9 cellular contexts compared by ENCODE assay signal in genomic region chr1:24929876-24930702, GRCh38. TPM values are rescaled to one million over a fixed set of nuclear protein-coding genes. Genes with fewer than 3 reads are reported as not detected.
DNase-seq lines count a peak whose midpoint lies in the region; ATAC-seq lines count a peak whose summit lies in the region.
"Had no signal": no experiment of that assay in that cellular context is flagged by ENCODE, and none has a peak within 500 bp of the region (broad histone marks: within the 10 kb centered on the region; RNA-seq: fewer than 3 reads in every experiment).

Gene RUNX3, minus strand, starts transcription at chr1:24930276. Its CDS starts 408 bp downstream, at chr1:24929868.

- H3K27ac Mint-ChIP-seq in activated naive CD8-positive, alpha-beta T cell = peak within 1 kb of the TSS; percentile 87

- H3K4me3 ChIP-seq in HUES64 (ENCODE audit: low read length) = peak within 1 kb of the TSS; percentile 51

- H3K4me1 ChIP-seq in HUES64 (ENCODE audit: insufficient read depth, low read length) = peaks cover 32% of the 10 kb centered on the region

- H3K4me3 Mint-ChIP-seq in activated naive CD8-positive, alpha-beta T cell = peak within 1 kb of the TSS; percentile 92

- no peaks in the 10 kb centered on the region for H3K9me3 ChIP-seq in HUES64 (ENCODE audit: insufficient read depth, low read depth, low read length)

- no peaks in the 10 kb centered on the region for H3K36me3 ChIP-seq in HUES64 (ENCODE audit: insufficient read depth, low read length)

- ATAC-seq in GM21515 (IDR thresholded peaks at IDR 0.05; ENCODE audit: unreplicated experiment) = peak; percentile 59
- ATAC-seq in left lobe of liver = peak; percentile 50

- H3K9me3 Mint-ChIP-seq in activated naive CD8-positive, alpha-beta T cell (ENCODE audit: low read depth) = no peaks in the 10 kb centered on the region

- no peak within 1 kb of the TSS for H3K9ac ChIP-seq in HUES64 (ENCODE audit: low read depth, low read length)

- H3K36me3 Mint-ChIP-seq in activated naive CD8-positive, alpha-beta T cell = peaks cover 8% of the 10 kb centered on the region

- no peaks in the 10 kb centered on the region for H3K27me3 Mint-ChIP-seq in activated naive CD8-positive, alpha-beta T cell

- no peak within 1 kb of the TSS for H3K27ac ChIP-seq in HUES64 (ENCODE audit: low read depth, low read length)

- H3K27me3 ChIP-seq in HUES64 (ENCODE audit: insufficient read depth, low read length) = peaks cover 99% of the 10 kb centered on the region

- peaks cover 50% of the 10 kb centered on the region for H3K4me1 Mint-ChIP-seq in activated naive CD8-positive, alpha-beta T cell (ENCODE audit: low read depth)

- DNase-seq in GDM1 (lab: John Stamatoyannopoulos, UW) (peak; percentile 77), T follicular helper cell (ENCODE audit: low read depth) (peak; percentile 88), left lobe of liver (ENCODE audit: low spot score) (no peak), GOT3 (lab: John Stamatoyannopoulos, UW) (no peak)
- DNase-seq in stimulated activated CD8-positive, alpha-beta memory T cell treated with anti-CD3 and anti-CD28 coated beads, Interleukin-12 subunit alpha, Interleukin-12 subunit beta, amount 100 ng/mL, for 24 hours (ENCODE audit: extremely low read depth) = peak; percentile 84

- under 1% methylated on average over 117 of the region's 117 CpGs for WGBS in HUES64

RNA-seq across cellular contexts. Expression of gene RUNX3, which starts in this region (rescaled TPM):
- 0.25 TPM for polyA plus RNA-seq in HUES64 (2013, experiment 1 of 2)
- 0.38 TPM for polyA plus RNA-seq in HUES64 (2013, experiment 2 of 2)
- 0.86 TPM for total RNA-seq in left lobe of liver
- total RNA-seq: endothelial cell of umbilical vein had no signal
- polyA plus RNA-seq: endothelial cell of umbilical vein had no signal

Comparison
In these comparisons a context has a peak if more than half of its experiments do, and no peak if none do; other contexts are left out.
1. Peak in ATAC-seq in left lobe of liver; RNA of the gene not detected or under 1 TPM.
2. DNase-seq: peak in GDM1 (single experiment), T follicular helper cell (single experiment) and stimulated activated CD8-positive, alpha-beta memory T cell treated with anti-CD3 and anti-CD28 coated beads, Interleukin-12 subunit alpha, Interleukin-12 subunit beta, amount 100 ng/mL, for 24 hours (single experiment); none in left lobe of liver (single experiment) and GOT3 (single experiment).